ENCODE assay signal across 2 cellular contexts in the genomic region with DNA sequence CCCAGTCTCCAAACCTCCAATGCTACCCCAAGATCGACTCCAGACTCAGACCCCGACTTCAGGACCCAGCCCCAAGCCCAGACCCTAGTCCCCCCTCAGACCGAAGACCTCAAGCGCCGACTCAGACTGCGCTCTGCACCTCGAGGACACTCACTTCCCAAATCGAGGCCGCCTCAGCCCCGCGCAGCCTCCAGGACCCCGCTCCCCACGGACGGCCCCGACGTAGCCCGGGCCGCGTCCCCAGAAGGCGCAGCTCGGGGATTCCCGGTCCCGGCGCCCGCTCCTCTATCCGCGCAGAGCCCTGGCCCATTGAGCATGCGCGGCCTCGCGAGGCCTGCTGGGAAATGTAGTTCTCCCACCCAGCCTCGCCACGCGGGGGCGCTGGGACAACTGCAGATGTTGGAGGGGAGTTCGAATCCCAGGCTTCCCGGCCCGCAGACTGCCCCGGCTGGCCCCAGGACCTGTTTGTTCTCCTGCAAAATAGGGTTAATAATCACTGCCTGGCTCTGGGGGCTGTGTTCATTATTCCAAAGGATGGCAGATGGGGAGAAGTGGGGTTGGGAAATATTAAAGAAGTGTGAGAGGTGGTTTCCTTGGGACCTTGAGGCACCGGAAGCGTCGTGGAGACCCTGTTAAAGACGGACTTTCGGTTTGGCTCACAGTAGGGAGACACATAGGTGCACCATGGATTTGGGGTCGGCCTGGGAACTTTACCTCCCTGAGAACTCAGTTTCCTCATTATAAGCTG.
TF ChIP-seq lines count a peak whose summit lies in the region.

A gene with protein sequence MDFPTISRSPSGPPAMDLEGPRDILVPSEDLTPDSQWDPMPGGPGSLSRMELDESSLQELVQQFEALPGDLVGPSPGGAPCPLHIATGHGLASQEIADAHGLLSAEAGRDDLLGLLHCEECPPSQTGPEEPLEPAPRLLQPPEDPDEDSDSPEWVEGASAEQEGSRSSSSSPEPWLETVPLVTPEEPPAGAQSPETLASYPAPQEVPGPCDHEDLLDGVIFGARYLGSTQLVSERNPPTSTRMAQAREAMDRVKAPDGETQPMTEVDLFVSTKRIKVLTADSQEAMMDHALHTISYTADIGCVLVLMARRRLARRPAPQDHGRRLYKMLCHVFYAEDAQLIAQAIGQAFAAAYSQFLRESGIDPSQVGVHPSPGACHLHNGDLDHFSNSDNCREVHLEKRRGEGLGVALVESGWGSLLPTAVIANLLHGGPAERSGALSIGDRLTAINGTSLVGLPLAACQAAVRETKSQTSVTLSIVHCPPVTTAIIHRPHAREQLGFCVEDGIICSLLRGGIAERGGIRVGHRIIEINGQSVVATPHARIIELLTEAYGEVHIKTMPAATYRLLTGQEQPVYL (minus strand): TSS at position 311 of the 748 bp plus-strand sequence. CDS start 1,428 bp downstream, outside the sequence.

TF ChIP-seq in HCT116, 20 proteins besides CTCF, POLR2A, EP300 and RAD21 (continued from another document):
- TF ChIP-seq, protein P1, sequence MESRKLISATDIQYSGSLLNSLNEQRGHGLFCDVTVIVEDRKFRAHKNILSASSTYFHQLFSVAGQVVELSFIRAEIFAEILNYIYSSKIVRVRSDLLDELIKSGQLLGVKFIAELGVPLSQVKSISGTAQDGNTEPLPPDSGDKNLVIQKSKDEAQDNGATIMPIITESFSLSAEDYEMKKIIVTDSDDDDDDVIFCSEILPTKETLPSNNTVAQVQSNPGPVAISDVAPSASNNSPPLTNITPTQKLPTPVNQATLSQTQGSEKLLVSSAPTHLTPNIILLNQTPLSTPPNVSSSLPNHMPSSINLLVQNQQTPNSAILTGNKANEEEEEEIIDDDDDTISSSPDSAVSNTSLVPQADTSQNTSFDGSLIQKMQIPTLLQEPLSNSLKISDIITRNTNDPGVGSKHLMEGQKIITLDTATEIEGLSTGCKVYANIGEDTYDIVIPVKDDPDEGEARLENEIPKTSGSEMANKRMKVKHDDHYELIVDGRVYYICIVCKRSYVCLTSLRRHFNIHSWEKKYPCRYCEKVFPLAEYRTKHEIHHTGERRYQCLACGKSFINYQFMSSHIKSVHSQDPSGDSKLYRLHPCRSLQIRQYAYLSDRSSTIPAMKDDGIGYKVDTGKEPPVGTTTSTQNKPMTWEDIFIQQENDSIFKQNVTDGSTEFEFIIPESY (IDR thresholded peaks at IDR 0.05; ENCODE audit: extremely low read depth, insufficient replicate concordance, low read length) = no peak
- TF ChIP-seq, protein P2, sequence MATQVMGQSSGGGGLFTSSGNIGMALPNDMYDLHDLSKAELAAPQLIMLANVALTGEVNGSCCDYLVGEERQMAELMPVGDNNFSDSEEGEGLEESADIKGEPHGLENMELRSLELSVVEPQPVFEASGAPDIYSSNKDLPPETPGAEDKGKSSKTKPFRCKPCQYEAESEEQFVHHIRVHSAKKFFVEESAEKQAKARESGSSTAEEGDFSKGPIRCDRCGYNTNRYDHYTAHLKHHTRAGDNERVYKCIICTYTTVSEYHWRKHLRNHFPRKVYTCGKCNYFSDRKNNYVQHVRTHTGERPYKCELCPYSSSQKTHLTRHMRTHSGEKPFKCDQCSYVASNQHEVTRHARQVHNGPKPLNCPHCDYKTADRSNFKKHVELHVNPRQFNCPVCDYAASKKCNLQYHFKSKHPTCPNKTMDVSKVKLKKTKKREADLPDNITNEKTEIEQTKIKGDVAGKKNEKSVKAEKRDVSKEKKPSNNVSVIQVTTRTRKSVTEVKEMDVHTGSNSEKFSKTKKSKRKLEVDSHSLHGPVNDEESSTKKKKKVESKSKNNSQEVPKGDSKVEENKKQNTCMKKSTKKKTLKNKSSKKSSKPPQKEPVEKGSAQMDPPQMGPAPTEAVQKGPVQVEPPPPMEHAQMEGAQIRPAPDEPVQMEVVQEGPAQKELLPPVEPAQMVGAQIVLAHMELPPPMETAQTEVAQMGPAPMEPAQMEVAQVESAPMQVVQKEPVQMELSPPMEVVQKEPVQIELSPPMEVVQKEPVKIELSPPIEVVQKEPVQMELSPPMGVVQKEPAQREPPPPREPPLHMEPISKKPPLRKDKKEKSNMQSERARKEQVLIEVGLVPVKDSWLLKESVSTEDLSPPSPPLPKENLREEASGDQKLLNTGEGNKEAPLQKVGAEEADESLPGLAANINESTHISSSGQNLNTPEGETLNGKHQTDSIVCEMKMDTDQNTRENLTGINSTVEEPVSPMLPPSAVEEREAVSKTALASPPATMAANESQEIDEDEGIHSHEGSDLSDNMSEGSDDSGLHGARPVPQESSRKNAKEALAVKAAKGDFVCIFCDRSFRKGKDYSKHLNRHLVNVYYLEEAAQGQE (IDR thresholded peaks at IDR 0.05; ENCODE audit: low read depth) = no peak
- TF ChIP-seq EZH2phosphoT487 (IDR thresholded peaks at IDR 0.05; ENCODE audit: borderline replicate concordance) (no peak), YY1 (IDR thresholded peaks at IDR 0.05; ENCODE audit: extremely low read depth, insufficient replicate concordance, low read depth, low read length) (peak; percentile 59), CBX3 (IDR thresholded peaks at IDR 0.05; ENCODE audit: low read depth) (no peak; the same call in 1 of the 2 replicates), SP1 (IDR thresholded peaks at IDR 0.05; ENCODE audit: low read depth) (peak; percentile 62), EGR1 (IDR thresholded peaks at IDR 0.05; ENCODE audit: low read depth) (peak; percentile 92), POLR2AphosphoS5 (IDR thresholded peaks at IDR 0.05; ENCODE audit: low read depth, low read length) (peak; percentile 86), ZNF274 (IDR thresholded peaks at IDR 0.05; ENCODE audit: low read depth, low read length) (no peak)
TF ChIP-seq in HCT116: peak in this region for 5.

TF ChIP-seq in SK-N-SH treated with all-trans-retinoic acid at 6 μM for 48 hours, 23 proteins besides CTCF, POLR2A, EP300 and RAD21:
- TF ChIP-seq, protein P3, sequence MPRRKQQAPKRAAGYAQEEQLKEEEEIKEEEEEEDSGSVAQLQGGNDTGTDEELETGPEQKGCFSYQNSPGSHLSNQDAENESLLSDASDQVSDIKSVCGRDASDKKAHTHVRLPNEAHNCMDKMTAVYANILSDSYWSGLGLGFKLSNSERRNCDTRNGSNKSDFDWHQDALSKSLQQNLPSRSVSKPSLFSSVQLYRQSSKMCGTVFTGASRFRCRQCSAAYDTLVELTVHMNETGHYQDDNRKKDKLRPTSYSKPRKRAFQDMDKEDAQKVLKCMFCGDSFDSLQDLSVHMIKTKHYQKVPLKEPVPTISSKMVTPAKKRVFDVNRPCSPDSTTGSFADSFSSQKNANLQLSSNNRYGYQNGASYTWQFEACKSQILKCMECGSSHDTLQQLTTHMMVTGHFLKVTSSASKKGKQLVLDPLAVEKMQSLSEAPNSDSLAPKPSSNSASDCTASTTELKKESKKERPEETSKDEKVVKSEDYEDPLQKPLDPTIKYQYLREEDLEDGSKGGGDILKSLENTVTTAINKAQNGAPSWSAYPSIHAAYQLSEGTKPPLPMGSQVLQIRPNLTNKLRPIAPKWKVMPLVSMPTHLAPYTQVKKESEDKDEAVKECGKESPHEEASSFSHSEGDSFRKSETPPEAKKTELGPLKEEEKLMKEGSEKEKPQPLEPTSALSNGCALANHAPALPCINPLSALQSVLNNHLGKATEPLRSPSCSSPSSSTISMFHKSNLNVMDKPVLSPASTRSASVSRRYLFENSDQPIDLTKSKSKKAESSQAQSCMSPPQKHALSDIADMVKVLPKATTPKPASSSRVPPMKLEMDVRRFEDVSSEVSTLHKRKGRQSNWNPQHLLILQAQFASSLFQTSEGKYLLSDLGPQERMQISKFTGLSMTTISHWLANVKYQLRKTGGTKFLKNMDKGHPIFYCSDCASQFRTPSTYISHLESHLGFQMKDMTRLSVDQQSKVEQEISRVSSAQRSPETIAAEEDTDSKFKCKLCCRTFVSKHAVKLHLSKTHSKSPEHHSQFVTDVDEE (CRISPR knock-in tag; IDR thresholded peaks at IDR 0.05) = no peak
- TF ChIP-seq OSR1 (CRISPR knock-in tag; IDR thresholded peaks at IDR 0.05) = no peak
- TF ChIP-seq ZNF8 (CRISPR knock-in tag; IDR thresholded peaks at IDR 0.05) = no peak
- TF ChIP-seq SNAI2 (CRISPR knock-in tag; IDR thresholded peaks at IDR 0.05) = peak; percentile 12; the same call in 1 of the 2 replicates
- no peak for TF ChIP-seq TOX (CRISPR knock-in tag; IDR thresholded peaks at IDR 0.05; ENCODE audit: borderline replicate concordance)
- no peak for TF ChIP-seq ZNF565 (CRISPR knock-in tag; conservative IDR thresholded peaks at IDR 0.05; ENCODE audit: low read depth)
TF ChIP-seq in SK-N-SH treated with all-trans-retinoic acid at 6 μM for 48 hours: peak in this region for 1.
